Comparison of ENCODE assay signal across 6 cellular contexts in genomic region chr10:75312440-75312839, GRCh38.
"Had no signal": no experiment of that assay in that cellular context is flagged by ENCODE, and none has a peak within 500 bp of the region (broad histone marks: within the 10 kb centered on the region; RNA-seq: fewer than 3 reads in every experiment).

No MANE protein-coding gene starts in this region.

- DNase-seq: IMR-90, KBM-7, KG1 had no signal

- H3K27ac ChIP-seq: HL-60, KMS-11 had no signal

- H3K4me3 ChIP-seq: K562 had no signal
